Comparison of ENCODE assay signal across 1 cellular context in genomic region chr5:76406014-76406413, GRCh38.
TF ChIP-seq lines count a peak whose summit lies in the region.

No MANE protein-coding gene starts in this region.

TF ChIP-seq in K562, 482 proteins besides CTCF, POLR2A, EP300 and RAD21 (continued from another document):
- TF ChIP-seq HBP1 (CRISPR knock-in tag; IDR thresholded peaks at IDR 0.05) (no peak), E4F1 (CRISPR knock-in tag; IDR thresholded peaks at IDR 0.05; ENCODE audit: borderline replicate concordance) (no peak), SIRT6 (IDR thresholded peaks at IDR 0.05; ENCODE audit: low read depth, low read length) (no peak), RBM17 (IDR thresholded peaks at IDR 0.05; ENCODE audit: borderline replicate concordance, low read depth, low read length) (no peak), GTF2A2 (tag; IDR thresholded peaks at IDR 0.05) (no peak), GTF2E2 (tag; IDR thresholded peaks at IDR 0.05) (no peak), CBX5 (IDR thresholded peaks at IDR 0.05; ENCODE audit: borderline replicate concordance, low read depth) (no peak), ARID4B (CRISPR knock-in tag; IDR thresholded peaks at IDR 0.05) (no peak), U2AF2 (optimal IDR thresholded peaks at IDR 0.05; ENCODE audit: low read depth, low read length) (no peak), U2AF1 (optimal IDR thresholded peaks at IDR 0.05; ENCODE audit: low read depth, low read length) (no peak), TSC22D4 (tag; IDR thresholded peaks at IDR 0.05) (no peak), YBX1 (IDR thresholded peaks at IDR 0.05) (no peak), RNF2 (IDR thresholded peaks at IDR 0.05) (no peak), XRCC5 (IDR thresholded peaks at IDR 0.05; ENCODE audit: low read depth, low read length) (no peak), SP2 (IDR thresholded peaks at IDR 0.05; ENCODE audit: extremely low read depth, low read depth, low read length, poor library complexity, severe bottlenecking) (no peak), DLX4 (CRISPR knock-in tag; IDR thresholded peaks at IDR 0.05) (no peak)
